ENCODE assay signal across 18 cellular contexts in genomic region chr15:56341201-56341600, GRCh38. TPM values are rescaled to one million over a fixed set of nuclear protein-coding genes. Genes with fewer than 3 reads are reported as not detected.
DNase-seq lines count a peak whose midpoint lies in the region; ATAC-seq, FAIRE-seq and TF ChIP-seq lines count a peak whose summit lies in the region.
"Had no signal": no experiment of that assay in that cellular context is flagged by ENCODE, and none has a peak within 500 bp of the region (broad histone marks: within the 10 kb centered on the region; RNA-seq: fewer than 3 reads in every experiment).

No MANE protein-coding gene starts in this region.

- FAIRE-seq in H1 (lab: Jason Lieb, UNC): no peak
- FAIRE-seq: A549 had no signal

- H4K91ac ChIP-seq in H1 (replicated peaks; ENCODE audit: insufficient read length, low read length): no peak overlapping the region

- H3K27me3 ChIP-seq in GM23338 (ENCODE audit: insufficient read depth) (no peaks in the 10 kb centered on the region), H1 (replicated peaks in 1 of 4; ENCODE audit: control insufficient read depth in 3 of 4, extremely low read depth in 1 of 4, insufficient read depth in 3 of 4, low read length in 3 of 4) (no peaks in the 10 kb centered on the region), mesendoderm (ENCODE audit: insufficient read depth, low read length, poor library complexity) (no peaks in the 10 kb centered on the region), hepatocyte (no peaks in the 10 kb centered on the region)

- no peak for TF ChIP-seq RAD21 in H1 (IDR thresholded peaks at IDR 0.05 in 1 of 2, conservative IDR thresholded peaks at IDR 0.05 in 1 of 2; ENCODE audit: low read depth in 2 of 2, low read length in 2 of 2)

- H3K9me3 Mint-ChIP-seq in GM23338: no peaks in the 10 kb centered on the region; the same call in 1 of the 3 replicates
- H3K9me3 Mint-ChIP-seq: IgD-negative memory B cell had no signal

- no peak for TF ChIP-seq CTCF in GM23338 (conservative IDR thresholded peaks at IDR 0.05; ENCODE audit: low read depth in 2 of 2)
- TF ChIP-seq CTCF in RWPE1 (conservative IDR thresholded peaks at IDR 0.05; ENCODE audit: low read depth): no peak
- no peak for TF ChIP-seq CTCF in H1 (IDR thresholded peaks at IDR 0.05; ENCODE audit: control extremely low read depth in 1 of 3, insufficient read depth in 1 of 3, low read depth in 1 of 3, low read length in 3 of 3)
- TF ChIP-seq CTCF in hepatocyte (IDR thresholded peaks at IDR 0.05; ENCODE audit: poor library complexity): no peak

- H2AK5ac ChIP-seq in H1 (ENCODE audit: low read depth, low read length) (no peak overlapping the region), mesendoderm (ENCODE audit: low read length) (no peak overlapping the region)

- H3K56ac ChIP-seq in H1 (replicated peaks; ENCODE audit: insufficient read length, low read depth, low read length): no peak overlapping the region
- no peak overlapping the region for H3K56ac ChIP-seq in mesendoderm (ENCODE audit: low read length)

- ATAC-seq in GM23338 (no peak), GM18909 (IDR thresholded peaks at IDR 0.05; ENCODE audit: poor library complexity, unreplicated experiment) (no peak)
- ATAC-seq: A549, SK-N-SH treated with all-trans-retinoic acid at 6 μM for 48 hours had no signal

- H2AFZ ChIP-seq in GM23338 (0 out of 2 replicates have a peak overlapping the region, but pooled peaks have one; percentile 40), H1 (ENCODE audit: low read length) (no peak overlapping the region), hepatocyte (no peak overlapping the region)

- H3K36me3 ChIP-seq in GM23338 (ENCODE audit: insufficient read depth) (no peaks in the 10 kb centered on the region), H1 (ENCODE audit: control insufficient read depth in 2 of 4, insufficient read depth in 4 of 4, low read length in 3 of 4) (no peaks in the 10 kb centered on the region), mesendoderm (ENCODE audit: control insufficient read depth, insufficient read depth, low read length) (no peaks in the 10 kb centered on the region), hepatocyte (replicated peaks; ENCODE audit: insufficient read depth, low read depth) (no peaks in the 10 kb centered on the region)

- no peak for TF ChIP-seq POLR2A in H1 (IDR thresholded peaks at IDR 0.05; ENCODE audit: control extremely low read depth in 1 of 2, low read depth in 2 of 2, low read length in 2 of 2)

- H2BK12ac ChIP-seq in H1 (ENCODE audit: low read depth, low read length): no peak overlapping the region

- H3K23ac ChIP-seq in H1 (ENCODE audit: insufficient read length) (no peak overlapping the region), mesendoderm (ENCODE audit: low read length) (no peak overlapping the region)

- DNase-seq in GM23338 (ENCODE audit: low spot score) (peak; percentile 6), RWPE1 (ENCODE audit: low spot score) (peak; percentile 70), H1 (ENCODE audit: low read depth in 1 of 2, low spot score in 2 of 2) (no peak), mesendoderm (peak; percentile 56), NCI-H128 (lab: John Stamatoyannopoulos, UW; ENCODE audit: unreplicated experiment) (no peak), hepatocyte (ENCODE audit: low spot score) (no peak), GF-D8 (lab: John Stamatoyannopoulos, UW) (no peak)
- DNase-seq: Calu3, DMS79, NCI-H1048, NCI-H2107, NCI-H345, Right ventricle myocardium superior had no signal

- no peaks in the 10 kb centered on the region for H4K20me1 ChIP-seq in GM23338 (replicated peaks; ENCODE audit: insufficient read depth)
- no peaks in the 10 kb centered on the region for H4K20me1 ChIP-seq in H1 (replicated peaks in 1 of 2; ENCODE audit: control insufficient read depth in 1 of 2, insufficient read depth in 2 of 2, low read length in 2 of 2)
- no peaks in the 10 kb centered on the region for H4K20me1 ChIP-seq in hepatocyte (ENCODE audit: insufficient read depth, poor library complexity, severe bottlenecking)

- H3K9ac ChIP-seq in H1 (replicated peaks in 1 of 4; ENCODE audit: extremely low read depth in 1 of 4, low read depth in 3 of 4, low read length in 3 of 4): no peak overlapping the region
- H3K9ac ChIP-seq in mesendoderm (ENCODE audit: low read length): no peak overlapping the region

- H3K4me1 ChIP-seq in GM23338 (ENCODE audit: insufficient read depth) (no peaks in the 10 kb centered on the region), H1 (replicated peaks in 1 of 4; ENCODE audit: control insufficient read depth in 3 of 4, insufficient read depth in 4 of 4, low read length in 3 of 4) (no peaks in the 10 kb centered on the region), mesendoderm (ENCODE audit: control insufficient read depth, low read depth, low read length) (no peaks in the 10 kb centered on the region), hepatocyte (ENCODE audit: insufficient read depth) (no peaks in the 10 kb centered on the region)
- H3K4me1 ChIP-seq: A549 had no signal

- no peak overlapping the region for H2BK120ac ChIP-seq in H1 (replicated peaks; ENCODE audit: low read depth, low read length)
- no peak overlapping the region for H2BK120ac ChIP-seq in mesendoderm (ENCODE audit: low read depth, low read length)

- H3K9me2 ChIP-seq in GM23338 (ENCODE audit: insufficient read depth): no peaks in the 10 kb centered on the region
- H3K9me2 ChIP-seq in hepatocyte (replicated peaks; ENCODE audit: insufficient read depth): no peaks in the 10 kb centered on the region

- no peak overlapping the region for H3K27ac Mint-ChIP-seq in GM23338
- H3K27ac Mint-ChIP-seq: IgD-negative memory B cell had no signal

- H3K4me3 Mint-ChIP-seq in GM23338: no peak overlapping the region
- H3K4me3 Mint-ChIP-seq: CD14-positive monocyte, IgD-negative memory B cell had no signal

- CTCF ChIA-PET in RWPE1 (lab: Yijun Ruan, JAX) (interaction anchor here (0.5 kb wide), 1 partner anchor 37 kb away, joined by 3 read pairs; no protein-coding TSS in a partner anchor), H1 (lab: Charles Lee; ENCODE audit: partially characterized antibody) (no interaction called here)

- H3K18ac ChIP-seq in H1 (ENCODE audit: extremely low read depth, low read length) (no peak overlapping the region), mesendoderm (ENCODE audit: low read length) (no peak overlapping the region)

- H2BK15ac ChIP-seq in H1 (ENCODE audit: low read length) (no peak overlapping the region), mesendoderm (replicated peaks; ENCODE audit: low read depth) (no peak overlapping the region)

- no peak overlapping the region for H2BK20ac ChIP-seq in H1 (ENCODE audit: low read length)

- H3K4me2 ChIP-seq in GM23338 (no peak overlapping the region), H1 (ENCODE audit: insufficient read depth in 1 of 2, low read depth in 2 of 2, low read length in 2 of 2) (no peak overlapping the region), mesendoderm (ENCODE audit: low read length) (no peak overlapping the region), hepatocyte (no peak overlapping the region)
- H3K4me2 ChIP-seq: A549 had no signal

- H4K5ac ChIP-seq in H1 (ENCODE audit: insufficient read length, low read depth, low read length) (no peak overlapping the region), mesendoderm (ENCODE audit: low read length) (no peak overlapping the region)

- H3K79me2 ChIP-seq in GM23338 (replicated peaks; ENCODE audit: insufficient read depth) (no peaks in the 10 kb centered on the region), H1 (ENCODE audit: control insufficient read depth in 1 of 2, insufficient read depth in 2 of 2, low read length in 2 of 2) (no peaks in the 10 kb centered on the region), mesendoderm (ENCODE audit: control insufficient read depth, insufficient read depth, low read length) (no peaks in the 10 kb centered on the region), hepatocyte (no peaks in the 10 kb centered on the region)

- H4K8ac ChIP-seq in H1 (ENCODE audit: extremely low read depth, insufficient read depth, low read length) (no peak overlapping the region), mesendoderm (ENCODE audit: low read depth, low read length) (no peak overlapping the region)

- H3K79me1 ChIP-seq in H1 (ENCODE audit: low read depth, low read length): no peaks in the 10 kb centered on the region
- H3K79me1 ChIP-seq in mesendoderm (ENCODE audit: low read length): no peaks in the 10 kb centered on the region

- H3K4me1 Mint-ChIP-seq in GM23338: no peaks in the 10 kb centered on the region
- H3K4me1 Mint-ChIP-seq: CD14-positive monocyte had no signal

- POLR2A ChIA-PET in RWPE1 (lab: Yijun Ruan, JAX; ENCODE audit: low non-redundant PET) (no interaction called here), H1 (lab: Charles Lee; ENCODE audit: partially characterized antibody) (no interaction called here)

- no peak overlapping the region for H3K14ac ChIP-seq in H1 (ENCODE audit: insufficient read length)

- no peak overlapping the region for H2BK5ac ChIP-seq in H1 (ENCODE audit: low read depth, low read length)
- H2BK5ac ChIP-seq in mesendoderm (ENCODE audit: low read length): no peak overlapping the region

- H3F3A ChIP-seq in GM23338 (replicated peaks; ENCODE audit: low read depth): no peaks in the 10 kb centered on the region

- no peaks in the 10 kb centered on the region for H3K23me2 ChIP-seq in H1 (ENCODE audit: low read depth, low read length)

- H3K4me3 ChIP-seq in GM23338: no peak overlapping the region
- no peak overlapping the region for H3K4me3 ChIP-seq in H1 (ENCODE audit: extremely low read depth in 1 of 4, insufficient read depth in 2 of 4, low read depth in 3 of 4, low read length in 4 of 4)
- no peak overlapping the region for H3K4me3 ChIP-seq in mesendoderm (ENCODE audit: low read length)
- no peak overlapping the region for H3K4me3 ChIP-seq in hepatocyte
- H3K4me3 ChIP-seq: A549 had no signal

- peaks cover 3% of the 10 kb centered on the region for H3K27me3 Mint-ChIP-seq in GM23338 (ENCODE audit: insufficient read depth, low read depth, poor library complexity)
- H3K27me3 Mint-ChIP-seq: IgD-negative memory B cell had no signal

- H3K27ac ChIP-seq in GM23338 (ENCODE audit: low read depth) (no peak overlapping the region), RWPE1 (no peak overlapping the region), H1 (ENCODE audit: low read depth, low read length) (no peak overlapping the region), mesendoderm (ENCODE audit: low read depth, low read length) (no peak overlapping the region), hepatocyte (no peak overlapping the region)
- H3K27ac ChIP-seq: A549 had no signal

- 89% methylated on average over 3 of the region's 3 CpGs; no CpG with 5 or more reads in 1 of the 2 experiments for WGBS in H1 (ENCODE audit: extremely low coverage in 1 of 2, insufficient coverage in 1 of 2, insufficient read length in 1 of 2, insufficient replicate concordance in 2 of 2, low coverage in 1 of 2, low lambda C conversion rate in 2 of 2, missing lambda C conversion rate in 1 of 2), 2 experiments
- no CpG with 5 or more reads among the region's 3 CpGs for WGBS in mesendoderm (ENCODE audit: extremely low coverage, insufficient coverage, low lambda C conversion rate)
- 64% methylated on average over 3 of the region's 3 CpGs for WGBS in hepatocyte (ENCODE audit: low lambda C conversion rate, missing lambda C conversion rate)

- H3K4ac ChIP-seq in H1 (replicated peaks; ENCODE audit: insufficient read length, low read depth, low read length) (no peak overlapping the region), mesendoderm (ENCODE audit: low read depth, low read length) (no peak overlapping the region)

- no peaks in the 10 kb centered on the region for H3K36me3 Mint-ChIP-seq in GM23338 (ENCODE audit: low read depth)
- H3K36me3 Mint-ChIP-seq: CD14-positive monocyte, IgD-negative memory B cell had no signal

- H3K9me3 ChIP-seq in H1 (ENCODE audit: insufficient read depth in 2 of 2, low read depth in 1 of 2, low read length in 1 of 2): peaks cover 0 to 4% of the 10 kb centered on the region in 2 experiments; a peak in 1 of 4 replicates
- no peaks in the 10 kb centered on the region for H3K9me3 ChIP-seq in hepatocyte (ENCODE audit: low read depth)

- TF ChIP-seq EP300 in H1 (IDR thresholded peaks at IDR 0.05; ENCODE audit: borderline replicate concordance in 1 of 2, low read depth in 2 of 2, low read length in 2 of 2): no peak

RNA-seq across cellular contexts. Expression of gene TEX9, which starts 24.0 kb away (rescaled TPM):
- 13.9 and 19.6 TPM in 2 replicates for total RNA-seq in GM23338 (2014; rRNA removed; shearing (Covaris generic))
- polyA plus RNA-seq in GM23338 (2016; fragmentation: Nextera tagmentation; extraction: Ambion mirVana) (16.1 and 21.8 TPM in 2 replicates), H1 (2011; rRNA removed) (1.7 and 3.4 TPM in 2 replicates), hepatocyte (2.6 and 3.6 TPM in 2 replicates)
- total RNA-seq in H1 (2021; fragmentation: NEBNext Ultra II Directional; extraction: Animal tissue kit (Norgen Biotek cat#: 25700)): 10.8 and 12.3 TPM in 2 replicates
- 3.9 TPM for polyA plus RNA-seq in H1 (2011; cell fraction: cytosol; rRNA removed)
- 4.0 TPM for polyA plus RNA-seq in H1 (2011; cell fraction: nucleus; rRNA removed)
- polyA plus RNA-seq in H1 (2012, experiment 1 of 2): 3.0 to 7.0 TPM (median 3.7 TPM) in 4 replicates
- 0.62 TPM for polyA plus RNA-seq in H1 (2012, experiment 2 of 2)
- polyA plus RNA-seq in H1 (2013, experiment 1 of 2): 14.3 TPM
- polyA plus RNA-seq in H1 (2013, experiment 2 of 2): 13.3 TPM
- polyA minus RNA-seq in H1 (2011; rRNA and poly(A)+ RNA removed): 6.8 and 9.2 TPM in 2 replicates
- 4.9 TPM for polyA minus RNA-seq in H1 (2011; cell fraction: cytosol; rRNA and poly(A)+ RNA removed)
- polyA minus RNA-seq in H1 (2011; cell fraction: nucleus; rRNA and poly(A)+ RNA removed): 46.1 TPM
- 7.9 TPM for polyA plus RNA-seq in mesendoderm (2013, experiment 1 of 2)
- 8.3 TPM for polyA plus RNA-seq in mesendoderm (2013, experiment 2 of 2)
- total RNA-seq in hepatocyte: 7.4 and 9.0 TPM in 2 replicates

Comparison
In these comparisons a context has a peak if more than half of its experiments do, and no peak if none do; other contexts are left out.
1. DNase-seq: peak in GM23338 (single experiment), RWPE1 (single experiment) and mesendoderm (single experiment); none in H1 (0 of 2), NCI-H128 (single experiment), hepatocyte (single experiment) and GF-D8 (single experiment).